ENCODE assay signal across 1 cellular context in genomic region chr11:120384476-120384875, GRCh38.
TF ChIP-seq lines count a peak whose summit lies in the region.

No MANE protein-coding gene starts in this region.

TF ChIP-seq in WTC11, 78 proteins besides CTCF, POLR2A, EP300 and RAD21:
- TF ChIP-seq ZNF512 (CRISPR knock-in tag; IDR thresholded peaks at IDR 0.05; ENCODE audit: borderline replicate concordance) = no peak
- no peak for TF ChIP-seq NR3C1 (CRISPR knock-in tag; conservative IDR thresholded peaks at IDR 0.05; ENCODE audit: low read depth)
- no peak for TF ChIP-seq CBFB (CRISPR knock-in tag; IDR thresholded peaks at IDR 0.05; ENCODE audit: low read depth)
- TF ChIP-seq ERG (CRISPR knock-in tag; IDR thresholded peaks at IDR 0.05) = no peak
- no peak for TF ChIP-seq FOXK1 (CRISPR knock-in tag; IDR thresholded peaks at IDR 0.05)
- TF ChIP-seq RORB (CRISPR knock-in tag; IDR thresholded peaks at IDR 0.05) = no peak
- TF ChIP-seq HMGXB4 (CRISPR knock-in tag; IDR thresholded peaks at IDR 0.05) = no peak
- TF ChIP-seq HMGA2 (CRISPR knock-in tag; IDR thresholded peaks at IDR 0.05) = no peak
- no peak for TF ChIP-seq ZNF416 (CRISPR knock-in tag; IDR thresholded peaks at IDR 0.05)
- no peak for TF ChIP-seq IRF2 (CRISPR knock-in tag; IDR thresholded peaks at IDR 0.05; ENCODE audit: borderline replicate concordance, low read depth)
- TF ChIP-seq ZNF671 (CRISPR knock-in tag; IDR thresholded peaks at IDR 0.05) = no peak
- no peak for TF ChIP-seq AFF4 (CRISPR knock-in tag; IDR thresholded peaks at IDR 0.05; ENCODE audit: borderline replicate concordance)
